In genomic region chr4:161002386-161002785, GRCh38 we compare ENCODE assay signal across 20 cellular contexts.
"Had no signal": no experiment of that assay in that cellular context is flagged by ENCODE, and none has a peak within 500 bp of the region (broad histone marks: within the 10 kb centered on the region; RNA-seq: fewer than 3 reads in every experiment).

No MANE protein-coding gene starts in this region.

- ATAC-seq: K562 had no signal

- DNase-seq: MV-4-11, NCI-H1048, NCI-H1105, NCI-H1417, NCI-H1436 treated with DMSO at 0.1 percent for 48 hours, NCI-H1694, NCI-H187 treated with DMSO at 0.1 percent for 48 hours, NCI-H2029 treated with DMSO at 0.1 percent for 48 hours, NCI-H2227 treated with DMSO at 0.1 percent for 48 hours, NCI-H524, NCI-H526 treated with DMSO at 0.1 percent for 48 hours, NCI-H748 treated with DMSO at 0.1 percent for 48 hours, RPMI8226, SHP77, SK-N-SH, SW 1271 had no signal

- H3K27me3 Mint-ChIP-seq: IgD-negative memory B cell had no signal

- H3K4me3 Mint-ChIP-seq: IgD-negative memory B cell had no signal

- H3K4me3 ChIP-seq: K562 had no signal

- H3K27ac ChIP-seq: HL-60, KMS-11 had no signal

- H3K4me1 Mint-ChIP-seq: IgD-negative memory B cell had no signal

- H3K9me3 ChIP-seq: SK-N-SH had no signal

- H3K4me2 ChIP-seq: KMS-11, SK-N-SH had no signal

- H3K27ac Mint-ChIP-seq: IgD-negative memory B cell had no signal

- H3K9ac ChIP-seq: KMS-11, SK-N-SH had no signal

- H3K36me3 Mint-ChIP-seq: IgD-negative memory B cell had no signal
